ENCODE assay signal across 17 cellular contexts in genomic region chr5:65779643-65780042, GRCh38. TPM values are rescaled to one million over a fixed set of nuclear protein-coding genes. Genes with fewer than 3 reads are reported as not detected.
A peak's percentile ranks its signal among the peaks of the same experiment; 100 is the strongest.
DNase-seq lines count a peak whose midpoint lies in the region; ATAC-seq and TF ChIP-seq lines count a peak whose summit lies in the region.
"Had no signal": no experiment of that assay in that cellular context is flagged by ENCODE, and none has a peak within 500 bp of the region (broad histone marks: within the 10 kb centered on the region; RNA-seq: fewer than 3 reads in every experiment).

No MANE protein-coding gene starts in this region.

- H3K4me3 ChIP-seq in Peyer's patch (no peak overlapping the region), lower lobe of right lung (no peak overlapping the region)
- H3K4me3 ChIP-seq: left ventricle myocardium inferior, pancreas had no signal

- peak; percentile 13 to 24 (median 13) for DNase-seq in immature natural killer cell
- no peak for DNase-seq in Peyer's patch
- DNase-seq in lower lobe of right lung: no peak
- DNase-seq in NCI-H2081 (lab: John Stamatoyannopoulos, UW): no peak
- DNase-seq: activated CD4-positive, alpha-beta T cell treated with anti-CD3 and anti-CD28 coated beads, Interleukin-2, amount 50 U/mL, for 48 hours; DMS 273 treated with DMSO at 0.1 percent for 48 hours; effector CD4-positive, alpha-beta T cell; HCEC 1CT; left ventricle myocardium inferior; NCI-H1105 treated with DMSO at 0.1 percent for 48 hours; pancreas; SK-N-SH; stimulated activated CD4-positive, alpha-beta T cell treated with anti-CD3 and anti-CD28 coated beads, Interleukin-2, amount 100 ng/mL, for 48 hours had no signal

- H3K36me3 ChIP-seq in Peyer's patch: no peaks in the 10 kb centered on the region
- H3K36me3 ChIP-seq in lower lobe of right lung: no peaks in the 10 kb centered on the region
- H3K36me3 ChIP-seq: pancreas had no signal

- no peak for TF ChIP-seq POLR2A in Peyer's patch (IDR thresholded peaks at IDR 0.05)

- no peaks in the 10 kb centered on the region for H3K4me1 ChIP-seq in Peyer's patch
- H3K4me1 ChIP-seq in lower lobe of right lung: no peaks in the 10 kb centered on the region
- H3K4me1 ChIP-seq: pancreas had no signal

- peak overlapping the region in 5 of 6 donors; percentile 3 to 73 (median 57) for H3K27ac Mint-ChIP-seq in immature natural killer cell
- H3K27ac Mint-ChIP-seq: stimulated activated naive CD8-positive, alpha-beta T cell treated with anti-CD3 and anti-CD28 coated beads, Interleukin-15, Interleukin-2, amounts not matched to agents 100 ng/mL and 50 ng/mL, for 24 hours had no signal

- H3K9me3 ChIP-seq in Peyer's patch (no peaks in the 10 kb centered on the region), lower lobe of right lung (no peaks in the 10 kb centered on the region)
- H3K9me3 ChIP-seq: left ventricle myocardium inferior, pancreas, SK-N-SH had no signal

- intact Hi-C loops in lower lobe of right lung (cut with DNase I): no loop called here

- peak in 2 of 6 experiments; percentile 3 to 4 for TF ChIP-seq CTCF in Peyer's patch (IDR thresholded peaks at IDR 0.05)
- TF ChIP-seq CTCF in lower lobe of right lung (IDR thresholded peaks at IDR 0.05): no peak

- peaks cover 11 to 16% of the 10 kb centered on the region in 2 donors for H3K4me1 Mint-ChIP-seq in immature natural killer cell

- H3K27ac ChIP-seq in Peyer's patch (no peak overlapping the region), lower lobe of right lung (no peak overlapping the region)
- H3K27ac ChIP-seq: left ventricle myocardium inferior, pancreas had no signal

- peaks cover 0 to 8% (median 0%) of the 10 kb centered on the region in 3 donors for H3K36me3 Mint-ChIP-seq in immature natural killer cell

- peaks cover 0 to 2% (median 0%) of the 10 kb centered on the region in 3 donors for H3K27me3 Mint-ChIP-seq in immature natural killer cell (ENCODE audit: low read depth in 3 of 3)
- H3K27me3 Mint-ChIP-seq: stimulated activated naive CD8-positive, alpha-beta T cell treated with anti-CD3 and anti-CD28 coated beads, Interleukin-15, Interleukin-2, amounts not matched to agents 100 ng/mL and 50 ng/mL, for 24 hours had no signal

- H3K27me3 ChIP-seq in Peyer's patch (no peaks in the 10 kb centered on the region), lower lobe of right lung (ENCODE audit: low read depth) (no peaks in the 10 kb centered on the region)
- H3K27me3 ChIP-seq: pancreas had no signal

- H3K4me3 Mint-ChIP-seq in immature natural killer cell: peak overlapping the region in 2 of 5 donors; percentile 45 to 47
- H3K4me3 Mint-ChIP-seq: stimulated activated naive CD8-positive, alpha-beta T cell treated with anti-CD3 and anti-CD28 coated beads, Interleukin-15, Interleukin-2, amounts not matched to agents 100 ng/mL and 50 ng/mL, for 24 hours had no signal

- H3K9me3 Mint-ChIP-seq in immature natural killer cell: no peaks in the 10 kb centered on the region
- H3K9me3 Mint-ChIP-seq: stimulated activated naive CD8-positive, alpha-beta T cell treated with anti-CD3 and anti-CD28 coated beads, Interleukin-15, Interleukin-2, amounts not matched to agents 100 ng/mL and 50 ng/mL, for 24 hours had no signal

- ATAC-seq in GM18498 (IDR thresholded peaks at IDR 0.05; ENCODE audit: unreplicated experiment) (peak; percentile 61), GM19395 (IDR thresholded peaks at IDR 0.05; ENCODE audit: unreplicated experiment) (peak; percentile 68), HG03460 (IDR thresholded peaks at IDR 0.05; ENCODE audit: unreplicated experiment) (peak; percentile 84), lower lobe of right lung (no peak)
- ATAC-seq: pancreas had no signal

RNA-seq across cellular contexts. Expression of gene NLN, which starts 57.6 kb away (rescaled TPM):
- polyA plus RNA-seq in immature natural killer cell: 1 to 10 TPM in 2 of 3 donors, under 1 TPM in 1; 0.76 to 1.2 (median 1.2) TPM
- total RNA-seq in Peyer's patch (10 to 100 TPM in 2 of 4 donors, 1 to 10 TPM in 2; 2.2 to 17.3 (median 9.8) TPM), lower lobe of right lung (13.8 TPM)

RNA-seq across cellular contexts. Expression of gene SGTB, which starts 57.7 kb away (rescaled TPM):
- polyA plus RNA-seq in immature natural killer cell: 1 to 10 TPM; 1.7 to 2.8 (median 2.4) TPM
- total RNA-seq in Peyer's patch: 10 to 100 TPM in 1 of 4 donors, 1 to 10 TPM in 3; 1.9 to 16.5 (median 2.1) TPM
- total RNA-seq in lower lobe of right lung: 9.2 TPM

Comparison
In these comparisons a context has a peak if more than half of its experiments do, and no peak if none do; other contexts are left out.
1. ATAC-seq: peak in GM18498 (single experiment), GM19395 (single experiment) and HG03460 (single experiment); none in lower lobe of right lung (0 of 2).
2. DNase-seq: peak in immature natural killer cell (3 of 3); none in Peyer's patch (0 of 3), lower lobe of right lung (single experiment) and NCI-H2081 (0 of 2).